ENCODE assay signal across 16 cellular contexts in the genomic region with DNA sequence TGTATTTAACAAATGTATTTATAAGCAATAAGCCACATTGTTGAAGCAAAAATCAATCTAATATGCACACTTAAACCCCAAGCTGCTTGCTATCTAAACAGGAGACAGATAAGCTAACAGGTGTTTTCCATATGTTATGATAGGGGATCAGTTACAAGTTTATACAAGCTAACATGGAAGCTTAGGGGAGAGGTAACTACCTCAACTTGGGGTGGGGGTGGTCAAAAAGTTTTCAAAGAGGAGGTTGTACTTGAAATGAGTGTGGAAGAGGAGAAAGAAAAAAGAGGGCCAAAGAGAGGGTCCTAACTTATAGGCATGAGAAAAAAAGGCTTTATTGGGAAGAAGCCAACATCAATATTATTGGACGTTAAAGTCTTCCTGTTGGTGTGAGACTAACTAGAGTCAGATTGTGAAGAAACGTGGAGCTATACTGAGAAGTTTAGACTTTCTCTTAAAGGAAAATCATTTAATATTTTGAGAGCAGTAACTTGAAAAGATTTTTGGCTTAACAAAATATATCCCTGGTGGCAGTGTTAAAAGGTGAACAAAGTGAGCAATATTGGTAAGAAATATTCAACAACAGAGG.
"Had no signal": no experiment of that assay in that cellular context is flagged by ENCODE, and none has a peak within 500 bp of the region (broad histone marks: within the 10 kb centered on the region; RNA-seq: fewer than 3 reads in every experiment).

No MANE protein-coding gene starts in this region.

- H3K27ac ChIP-seq: coronary artery, ovary, tibial artery, upper lobe of left lung, vagina had no signal

- ATAC-seq: left colon; naive thymus-derived CD4-positive, alpha-beta T cell; right cardiac atrium; stimulated activated naive CD8-positive, alpha-beta T cell treated with anti-CD3 and anti-CD28 coated beads, Interleukin-15, Interleukin-2, amounts not matched to agents 100 U/mL and 50 U/mL, for 24 hours had no signal

- H3K36me3 ChIP-seq: ovary, tibial artery, upper lobe of left lung, vagina had no signal

- FAIRE-seq: frontal cortex, small intestine had no signal

- H3K4me1 ChIP-seq: tibial artery, upper lobe of left lung, vagina had no signal

- H3K27me3 ChIP-seq: ovary, tibial artery, upper lobe of left lung, vagina had no signal

- DNase-seq: effector CD4-positive, alpha-beta T cell; endodermal cell; immature natural killer cell; left colon; mesendoderm; naive thymus-derived CD4-positive, alpha-beta T cell; ovary; right cardiac atrium; small intestine; stimulated activated CD4-positive, alpha-beta T cell treated with anti-CD3 and anti-CD28 coated beads, Interleukin-2, amount 100 ng/mL, for 48 hours; stimulated activated naive CD8-positive, alpha-beta T cell treated with anti-CD3 and anti-CD28 coated beads, Interleukin-15, Interleukin-2, amounts not matched to agents 100 U/mL and 50 U/mL, for 24 hours; tibial artery; upper lobe of left lung had no signal

- H3K4me3 ChIP-seq: coronary artery, ovary, tibial artery, upper lobe of left lung, vagina had no signal

- H3K9me3 ChIP-seq: ovary, tibial artery, upper lobe of left lung, vagina had no signal
